In the genomic region with DNA sequence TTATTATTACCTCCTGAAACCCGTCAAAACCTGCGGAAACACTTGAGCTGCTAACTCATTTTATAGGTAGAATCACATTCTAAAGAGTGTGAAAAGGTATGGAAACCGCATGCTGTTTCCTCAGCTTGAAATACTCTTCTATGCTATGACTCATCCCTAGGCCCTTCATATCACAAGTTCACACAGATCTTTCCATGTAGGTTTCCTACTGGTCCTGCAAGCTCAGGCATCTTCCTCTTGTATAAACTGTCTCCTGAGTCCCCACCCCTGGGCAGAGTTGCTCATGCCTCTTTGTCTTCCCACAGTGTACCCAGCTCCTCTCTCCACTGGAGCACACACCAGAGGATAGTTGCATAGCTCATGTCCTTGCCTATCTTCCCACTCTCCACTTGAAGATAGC, we compare ENCODE assay signal across 14 cellular contexts.
DNase-seq lines count a peak whose midpoint lies in the region; ATAC-seq and TF ChIP-seq lines count a peak whose summit lies in the region.
"Had no signal": no experiment of that assay in that cellular context is flagged by ENCODE, and none has a peak within 500 bp of the region (broad histone marks: within the 10 kb centered on the region; RNA-seq: fewer than 3 reads in every experiment).

No MANE protein-coding gene starts in this region.

- CTCF ChIA-PET in activated CD4-positive, alpha-beta T cell treated with anti-CD3 and anti-CD28 coated beads for 36 hours (lab: Charles Lee), result interaction anchor here (0.8 to 1.5 kb wide), 2 partner anchors 9 to 33 kb away, joined by 3 to 5 read pairs; no protein-coding TSS in a partner anchor
- CTCF ChIA-PET in CD8-positive, alpha-beta T cell (lab: Charles Lee), result interaction anchor here (0.7 to 1.3 kb wide), 2 partner anchors 15 to 205 kb away, joined by 3 read pairs; no protein-coding TSS in a partner anchor

- H3K4me3 Mint-ChIP-seq in activated CD4-positive, alpha-beta T cell treated with anti-CD3 and anti-CD28 coated beads for 36 hours, result no peak overlapping the region
- H3K4me3 Mint-ChIP-seq in activated CD4-positive, alpha-beta T cell treated with anti-CD3 and anti-CD28 coated beads, Interleukin-2, amount 10 ng/mL, durations not matched to agents 24 days and 14 days, result no peak overlapping the region
- H3K4me3 Mint-ChIP-seq in CD8-positive, alpha-beta T cell, result no peak overlapping the region
- H3K4me3 Mint-ChIP-seq: CD14-positive monocyte had no signal

- H3K27ac Mint-ChIP-seq in activated CD4-positive, alpha-beta T cell treated with anti-CD3 and anti-CD28 coated beads for 36 hours, result no peak overlapping the region
- H3K27ac Mint-ChIP-seq in activated CD4-positive, alpha-beta T cell treated with anti-CD3 and anti-CD28 coated beads, Interleukin-2, amount 10 ng/mL, durations not matched to agents 24 days and 14 days, result no peak overlapping the region
- no peak overlapping the region for H3K27ac Mint-ChIP-seq in CD8-positive, alpha-beta T cell
- H3K27ac Mint-ChIP-seq: CD14-positive monocyte had no signal

- no peaks in the 10 kb centered on the region for H3K9me3 ChIP-seq in CD8-positive, alpha-beta T cell (ENCODE audit: low read length)
- H3K9me3 ChIP-seq in RWPE2 (ENCODE audit: severe bottlenecking), result no peaks in the 10 kb centered on the region
- peaks cover 4% of the 10 kb centered on the region for H3K9me3 ChIP-seq in left ventricle myocardium inferior (replicated peaks)
- H3K9me3 ChIP-seq in BE2C, result no peaks in the 10 kb centered on the region

- DNase-seq in activated CD4-positive, alpha-beta T cell treated with anti-CD3 and anti-CD28 coated beads for 36 hours, result no peak
- DNase-seq in activated CD4-positive, alpha-beta T cell treated with anti-CD3 and anti-CD28 coated beads, Interleukin-2, amount 10 ng/mL, durations not matched to agents 24 days and 14 days, result no peak
- DNase-seq in CD8-positive, alpha-beta T cell, result no peak
- DNase-seq in RWPE2 (ENCODE audit: low spot score) (peak; percentile 57), epithelial cell of prostate (ENCODE audit: low read depth, low spot score) (peak; percentile 99), left ventricle myocardium inferior (no peak), BE2C (no peak)
- DNase-seq: Caco-2, NCI-H1092, NCI-H748 treated with DMSO at 0.1 percent for 48 hours, PC-3 had no signal

- POLR2A ChIA-PET in activated CD4-positive, alpha-beta T cell treated with anti-CD3 and anti-CD28 coated beads for 36 hours (lab: Charles Lee), result no interaction called here
- POLR2A ChIA-PET in CD8-positive, alpha-beta T cell (lab: Charles Lee), result interaction anchor here (0.7 to 1.0 kb wide), 2 partner anchors 34 to 205 kb away, joined by 3 read pairs; no protein-coding TSS in a partner anchor

- H3K4me1 ChIP-seq in CD8-positive, alpha-beta T cell (ENCODE audit: insufficient read depth, low read length), result no peaks in the 10 kb centered on the region
- H3K4me1 ChIP-seq in RWPE2 (ENCODE audit: insufficient read depth, poor library complexity, severe bottlenecking) (peaks cover 5% of the 10 kb centered on the region), left ventricle myocardium inferior (no peaks in the 10 kb centered on the region), BE2C (no peaks in the 10 kb centered on the region)
- H3K4me1 ChIP-seq: Caco-2 had no signal

- H3K27me3 ChIP-seq in CD8-positive, alpha-beta T cell (ENCODE audit: insufficient read depth, low read length), result no peaks in the 10 kb centered on the region
- no peaks in the 10 kb centered on the region for H3K27me3 ChIP-seq in RWPE2 (ENCODE audit: insufficient read depth, poor library complexity, severe bottlenecking)
- H3K27me3 ChIP-seq in left ventricle myocardium inferior (ENCODE audit: low read depth), result no peaks in the 10 kb centered on the region
- H3K27me3 ChIP-seq in BE2C, result no peaks in the 10 kb centered on the region

- H3K4me3 ChIP-seq in CD8-positive, alpha-beta T cell (ENCODE audit: low read depth, low read length), result no peak overlapping the region
- H3K4me3 ChIP-seq in RWPE2 (ENCODE audit: severe bottlenecking) (no peak overlapping the region), left ventricle myocardium inferior (no peak overlapping the region), BE2C (ENCODE audit: low read depth, low read length) (no peak overlapping the region)

- peaks cover 7% of the 10 kb centered on the region for H3K4me1 Mint-ChIP-seq in activated CD4-positive, alpha-beta T cell treated with anti-CD3 and anti-CD28 coated beads for 36 hours
- peaks cover 2% of the 10 kb centered on the region for H3K4me1 Mint-ChIP-seq in activated CD4-positive, alpha-beta T cell treated with anti-CD3 and anti-CD28 coated beads, Interleukin-2, amount 10 ng/mL, durations not matched to agents 24 days and 14 days
- peaks cover 4% of the 10 kb centered on the region for H3K4me1 Mint-ChIP-seq in CD8-positive, alpha-beta T cell (ENCODE audit: low read depth)
- H3K4me1 Mint-ChIP-seq: CD14-positive monocyte had no signal

- H3K36me3 Mint-ChIP-seq in activated CD4-positive, alpha-beta T cell treated with anti-CD3 and anti-CD28 coated beads for 36 hours (ENCODE audit: low read depth), result no peaks in the 10 kb centered on the region
- H3K36me3 Mint-ChIP-seq in activated CD4-positive, alpha-beta T cell treated with anti-CD3 and anti-CD28 coated beads, Interleukin-2, amount 10 ng/mL, durations not matched to agents 24 days and 14 days (ENCODE audit: low read depth), result no peaks in the 10 kb centered on the region
- no peaks in the 10 kb centered on the region for H3K36me3 Mint-ChIP-seq in CD8-positive, alpha-beta T cell
- H3K36me3 Mint-ChIP-seq: CD14-positive monocyte had no signal

- H3K27ac ChIP-seq in CD8-positive, alpha-beta T cell (ENCODE audit: low read depth, low read length), result no peak overlapping the region
- H3K27ac ChIP-seq in RWPE2 (ENCODE audit: poor library complexity, severe bottlenecking), result no peak overlapping the region
- peak overlapping the region; percentile 68 for H3K27ac ChIP-seq in epithelial cell of prostate
- no peak overlapping the region for H3K27ac ChIP-seq in left ventricle myocardium inferior (replicated peaks)

- peak; percentile 60 for ATAC-seq in activated CD4-positive, alpha-beta T cell treated with anti-CD3 and anti-CD28 coated beads for 36 hours
- peak; percentile 26 for ATAC-seq in CD8-positive, alpha-beta T cell
- ATAC-seq in RWPE2 (ENCODE audit: low read depth), result peak; percentile 94
- no peak for ATAC-seq in GM18873 (IDR thresholded peaks at IDR 0.05; ENCODE audit: low FRiP score, unreplicated experiment)
- ATAC-seq: HCT116, PC-3 had no signal

- no peak for TF ChIP-seq CTCF in CD8-positive, alpha-beta T cell (IDR thresholded peaks at IDR 0.05)
- TF ChIP-seq CTCF in RWPE2 (IDR thresholded peaks at IDR 0.05; ENCODE audit: poor library complexity, severe bottlenecking), result no peak
- TF ChIP-seq CTCF in left ventricle myocardium inferior (IDR thresholded peaks at IDR 0.05; ENCODE audit: borderline replicate concordance), result no peak
- no peak for TF ChIP-seq CTCF in BE2C (IDR thresholded peaks at IDR 0.05; ENCODE audit: low read depth, low read length)

- H3K27me3 Mint-ChIP-seq in activated CD4-positive, alpha-beta T cell treated with anti-CD3 and anti-CD28 coated beads for 36 hours, result no peaks in the 10 kb centered on the region
- peaks cover 2% of the 10 kb centered on the region for H3K27me3 Mint-ChIP-seq in activated CD4-positive, alpha-beta T cell treated with anti-CD3 and anti-CD28 coated beads, Interleukin-2, amount 10 ng/mL, durations not matched to agents 24 days and 14 days
- H3K27me3 Mint-ChIP-seq in CD8-positive, alpha-beta T cell (ENCODE audit: low read depth), result no peaks in the 10 kb centered on the region

- peaks cover 7% of the 10 kb centered on the region for H3K9me3 Mint-ChIP-seq in activated CD4-positive, alpha-beta T cell treated with anti-CD3 and anti-CD28 coated beads for 36 hours (ENCODE audit: low read depth)
- peaks cover 11% of the 10 kb centered on the region for H3K9me3 Mint-ChIP-seq in activated CD4-positive, alpha-beta T cell treated with anti-CD3 and anti-CD28 coated beads, Interleukin-2, amount 10 ng/mL, durations not matched to agents 24 days and 14 days
- peaks cover 6% of the 10 kb centered on the region for H3K9me3 Mint-ChIP-seq in CD8-positive, alpha-beta T cell

- no peaks in the 10 kb centered on the region for H3K36me3 ChIP-seq in CD8-positive, alpha-beta T cell (ENCODE audit: insufficient read depth, low read length)
- no peaks in the 10 kb centered on the region for H3K36me3 ChIP-seq in RWPE2 (ENCODE audit: low read depth)
- no peaks in the 10 kb centered on the region for H3K36me3 ChIP-seq in left ventricle myocardium inferior
- no peaks in the 10 kb centered on the region for H3K36me3 ChIP-seq in BE2C

- intact Hi-C loops in activated CD4-positive, alpha-beta T cell treated with anti-CD3 and anti-CD28 coated beads for 36 hours (cut with DNase I, micrococcal nuclease), result no loop called here
- intact Hi-C loops in activated CD4-positive, alpha-beta T cell treated with anti-CD3 and anti-CD28 coated beads, Interleukin-2, amount 10 ng/mL, durations not matched to agents 24 days and 14 days (cut with micrococcal nuclease), result no loop called here
- intact Hi-C loops in CD8-positive, alpha-beta T cell (cut with DNase I, micrococcal nuclease), result no loop called here
- intact Hi-C loops in left ventricle myocardium inferior (cut with micrococcal nuclease), result no loop called here

Comparison
In these comparisons a context has a peak if more than half of its experiments do, and no peak if none do; other contexts are left out.
1. DNase-seq: peak in RWPE2 (single experiment) and epithelial cell of prostate (single experiment); none in activated CD4-positive, alpha-beta T cell treated with anti-CD3 and anti-CD28 coated beads for 36 hours (single experiment), activated CD4-positive, alpha-beta T cell treated with anti-CD3 and anti-CD28 coated beads, Interleukin-2, amount 10 ng/mL, durations not matched to agents 24 days and 14 days (single experiment), CD8-positive, alpha-beta T cell (0 of 7), left ventricle myocardium inferior (single experiment) and BE2C (single experiment).